ENCODE assay signal across 8 cellular contexts in genomic region chr9:97923529-97924108, GRCh38. TPM values are rescaled to one million over a fixed set of nuclear protein-coding genes. Genes with fewer than 3 reads are reported as not detected.
DNase-seq lines count a peak whose midpoint lies in the region; ATAC-seq and TF ChIP-seq lines count a peak whose summit lies in the region.

No MANE protein-coding gene starts in this region.

- H3K4me1 ChIP-seq in Panc1 (ENCODE audit: control insufficient read depth, insufficient read depth, low read length) (peaks cover 7% of the 10 kb centered on the region; the same call in 1 of the 2 replicates), neutrophil (ENCODE audit: control insufficient read depth in 1 of 2, insufficient read depth in 1 of 2, low read depth in 1 of 2, low read length in 1 of 2) (peaks cover 56% of the 10 kb centered on the region in 2 experiments), testis (peaks cover 9% of the 10 kb centered on the region)

- H3K4me3 Mint-ChIP-seq in activated T-helper 1 cell treated with anti-CD3 and anti-CD28 coated beads, Interleukin-12 subunit alpha, Interleukin-12 subunit beta, Interleukin-2, Interleukin-4 antibody, amounts not matched to agents 30 ng/mL and 10 ng/mL and 1 ng/mL, durations not matched to agents 14 hours and 24 hours and 36 hours: peak overlapping the region; percentile 96

- no peaks in the 10 kb centered on the region for H3K27me3 Mint-ChIP-seq in activated T-helper 1 cell treated with anti-CD3 and anti-CD28 coated beads, Interleukin-12 subunit alpha, Interleukin-12 subunit beta, Interleukin-2, Interleukin-4 antibody, amounts not matched to agents 30 ng/mL and 10 ng/mL and 1 ng/mL, durations not matched to agents 14 hours and 24 hours and 36 hours (ENCODE audit: insufficient read depth)

- no peak for TF ChIP-seq POLR2A in testis (IDR thresholded peaks at IDR 0.05)

- H3K4me3 ChIP-seq in AG10803 (ENCODE audit: low read length) (peak overlapping the region; percentile 44), Panc1 (ENCODE audit: low read depth in 2 of 2, low read length in 2 of 2) (peak overlapping the region; percentile 28 to 38), fibroblast of pulmonary artery (replicated peaks; ENCODE audit: low read depth, low read length) (peak overlapping the region; percentile 45), neutrophil (ENCODE audit: low read depth in 1 of 2, low read length in 1 of 2) (peak overlapping the region; percentile 77 to 79), testis (no peak overlapping the region)

- 0% methylated on average over 8 of the region's 8 CpGs for WGBS in testis, 2 donors

- ATAC-seq in GM18907 (IDR thresholded peaks at IDR 0.05; ENCODE audit: unreplicated experiment): peak; percentile 41
- ATAC-seq in Panc1: peak; percentile 64; the same call in 1 of the 2 replicates

- in situ Hi-C loops in Panc1 (cut with HindIII; ENCODE audit: low pct_unique_long_range_greater_than_20kb, low sequenced_read_pairs): no loop called here

- BruUV-seq in Panc1 (replicated peaks; lab: Mats Ljungman, UMichigan): no TSS peak

- intact Hi-C loops in Panc1 (cut with micrococcal nuclease; ENCODE audit: unreplicated experiment) (loop anchor here (2.0 to 10.0 kb wide), 2 partner anchors 31 to 111 kb away; no protein-coding TSS in a partner anchor), testis (cut with DNase I; ENCODE audit: low total_unique reads) (loop anchor here (10.0 kb wide), 1 partner anchor 111 kb away; no protein-coding TSS in a partner anchor)
- intact Hi-C loops in activated T-helper 1 cell treated with anti-CD3 and anti-CD28 coated beads, Interleukin-12 subunit alpha, Interleukin-12 subunit beta, Interleukin-2, Interleukin-4 antibody, amounts not matched to agents 30 ng/mL and 10 ng/mL and 1 ng/mL, durations not matched to agents 14 hours and 24 hours and 36 hours (cut with micrococcal nuclease): loop anchor here (1.0 to 10.0 kb wide), 10 partner anchors 31 to 509 kb away; partner anchors contain the start of genes ANP32B, TDRD7 and XPA

- no peaks in the 10 kb centered on the region for H3K36me3 ChIP-seq in Panc1 (ENCODE audit: control insufficient read depth, insufficient read depth, low read length)
- H3K36me3 ChIP-seq in neutrophil: no peaks in the 10 kb centered on the region
- no peaks in the 10 kb centered on the region for H3K36me3 ChIP-seq in testis (ENCODE audit: low read depth, missing control alignments)

- CTCF ChIA-PET in Panc1 (lab: Charles Lee): interaction anchor here (1.3 kb wide), 2 partner anchors 31 to 110 kb away, joined by 3 to 4 read pairs; no protein-coding TSS in a partner anchor

- H3K27ac ChIP-seq in Panc1 (ENCODE audit: low read length) (no peak overlapping the region), neutrophil (peak overlapping the region; percentile 99), testis (peak overlapping the region; percentile 1 to 21)

- peaks cover 56% of the 10 kb centered on the region for H3K4me1 Mint-ChIP-seq in activated T-helper 1 cell treated with anti-CD3 and anti-CD28 coated beads, Interleukin-12 subunit alpha, Interleukin-12 subunit beta, Interleukin-2, Interleukin-4 antibody, amounts not matched to agents 30 ng/mL and 10 ng/mL and 1 ng/mL, durations not matched to agents 14 hours and 24 hours and 36 hours (ENCODE audit: low read depth)

- peaks cover 4% of the 10 kb centered on the region for H3K36me3 Mint-ChIP-seq in activated T-helper 1 cell treated with anti-CD3 and anti-CD28 coated beads, Interleukin-12 subunit alpha, Interleukin-12 subunit beta, Interleukin-2, Interleukin-4 antibody, amounts not matched to agents 30 ng/mL and 10 ng/mL and 1 ng/mL, durations not matched to agents 14 hours and 24 hours and 36 hours (ENCODE audit: low read depth)

- POLR2A ChIA-PET in Panc1 (lab: Charles Lee): no interaction called here

- no peaks in the 10 kb centered on the region for H3K9me3 ChIP-seq in Panc1 (ENCODE audit: control insufficient read depth, insufficient read depth, low read depth, low read length)
- H3K9me3 ChIP-seq in neutrophil: no peaks in the 10 kb centered on the region
- no peaks in the 10 kb centered on the region for H3K9me3 ChIP-seq in testis

- TF ChIP-seq CTCF in AG10803 (conservative IDR thresholded peaks at IDR 0.05; ENCODE audit: low read length): peak; percentile 61
- TF ChIP-seq CTCF in Panc1 (IDR thresholded peaks at IDR 0.05): peak; percentile 83
- peak; percentile 58 for TF ChIP-seq CTCF in fibroblast of pulmonary artery (IDR thresholded peaks at IDR 0.05; ENCODE audit: low read length, missing control alignments)
- peak; percentile 80 for TF ChIP-seq CTCF in neutrophil (IDR thresholded peaks at IDR 0.05)
- TF ChIP-seq CTCF in testis (IDR thresholded peaks at IDR 0.05): peak; percentile 60 to 80 (median 70)

- DNase-seq in AG10803 (ENCODE audit: low read depth) (peak; percentile 77), Kasumi-1 (lab: John Stamatoyannopoulos, UW) (peak; percentile 87 to 92), Panc1 (ENCODE audit: low read depth, low spot score) (peak; percentile 64), fibroblast of pulmonary artery (ENCODE audit: low read depth) (peak; percentile 86), testis (peak; percentile 87)
- DNase-seq in activated T-helper 1 cell treated with anti-CD3 and anti-CD28 coated beads, Interleukin-12 subunit alpha, Interleukin-12 subunit beta, Interleukin-2, Interleukin-4 antibody, amounts not matched to agents 30 ng/mL and 10 ng/mL and 1 ng/mL, durations not matched to agents 14 hours and 24 hours and 36 hours (ENCODE audit: low spot score): peak; percentile 69

- H3K27ac Mint-ChIP-seq in activated T-helper 1 cell treated with anti-CD3 and anti-CD28 coated beads, Interleukin-12 subunit alpha, Interleukin-12 subunit beta, Interleukin-2, Interleukin-4 antibody, amounts not matched to agents 30 ng/mL and 10 ng/mL and 1 ng/mL, durations not matched to agents 14 hours and 24 hours and 36 hours: peak overlapping the region; percentile 99

- H3K27me3 ChIP-seq in Panc1 (ENCODE audit: control insufficient read depth, insufficient read depth, low read length): peaks cover 7% of the 10 kb centered on the region
- H3K27me3 ChIP-seq in neutrophil: no peaks in the 10 kb centered on the region
- no peaks in the 10 kb centered on the region for H3K27me3 ChIP-seq in testis

- no peaks in the 10 kb centered on the region for H3K9me3 Mint-ChIP-seq in activated T-helper 1 cell treated with anti-CD3 and anti-CD28 coated beads, Interleukin-12 subunit alpha, Interleukin-12 subunit beta, Interleukin-2, Interleukin-4 antibody, amounts not matched to agents 30 ng/mL and 10 ng/mL and 1 ng/mL, durations not matched to agents 14 hours and 24 hours and 36 hours

RNA-seq across cellular contexts. Expression of gene TRMO, which starts 1.3 kb away (rescaled TPM):
- total RNA-seq in Panc1 (2021; ENCODE audit: unreplicated experiment) (10.4 TPM), testis (10 to 100 TPM; 33.2 to 40.1 TPM)
- 6.4 TPM for polyA plus RNA-seq in Panc1 (2012; ENCODE audit: insufficient read length)
- total RNA-seq in activated T-helper 1 cell treated with anti-CD3 and anti-CD28 coated beads, Interleukin-12 subunit alpha, Interleukin-12 subunit beta, Interleukin-2, Interleukin-4 antibody, amounts not matched to agents 30 ng/mL and 10 ng/mL and 1 ng/mL, durations not matched to agents 14 hours and 24 hours and 36 hours: 13.1 and 14.5 TPM in 2 replicates
- 37.3 TPM for polyA plus RNA-seq in testis (ENCODE audit: insufficient read depth, low read depth, low replicate concordance)

RNA-seq across cellular contexts. Expression of gene HEMGN, which starts 14.4 kb away (rescaled TPM):
- total RNA-seq in Panc1 (2021; ENCODE audit: unreplicated experiment) (not detected), testis (10 to 100 TPM; 11.8 to 43.5 TPM)
- not detected for polyA plus RNA-seq in Panc1 (2012; ENCODE audit: insufficient read length)
- 0.24 and 0.31 TPM in 2 replicates for total RNA-seq in activated T-helper 1 cell treated with anti-CD3 and anti-CD28 coated beads, Interleukin-12 subunit alpha, Interleukin-12 subunit beta, Interleukin-2, Interleukin-4 antibody, amounts not matched to agents 30 ng/mL and 10 ng/mL and 1 ng/mL, durations not matched to agents 14 hours and 24 hours and 36 hours
- polyA plus RNA-seq in testis (ENCODE audit: insufficient read depth, low read depth, low replicate concordance): 22.2 TPM

RNA-seq across cellular contexts. Expression of gene ANP32B, which starts 59.5 kb away (rescaled TPM):
- 109 TPM for total RNA-seq in Panc1 (2021; ENCODE audit: unreplicated experiment)
- polyA plus RNA-seq in Panc1 (2012; ENCODE audit: insufficient read length): 115 TPM
- 305 and 313 TPM in 2 replicates for total RNA-seq in activated T-helper 1 cell treated with anti-CD3 and anti-CD28 coated beads, Interleukin-12 subunit alpha, Interleukin-12 subunit beta, Interleukin-2, Interleukin-4 antibody, amounts not matched to agents 30 ng/mL and 10 ng/mL and 1 ng/mL, durations not matched to agents 14 hours and 24 hours and 36 hours
- total RNA-seq in testis: 10 to 100 TPM; 33.8 to 54.3 TPM
- 89.6 TPM for polyA plus RNA-seq in testis (ENCODE audit: insufficient read depth, low read depth, low replicate concordance)

Comparison
In these comparisons a context has a peak if more than half of its experiments do, and no peak if none do; other contexts are left out.
1. H3K4me3 ChIP-seq: peak in AG10803 (single experiment), Panc1 (2 of 2), fibroblast of pulmonary artery (single experiment) and neutrophil (2 of 2); none in testis (0 of 2).
2. Peak in every context shown above with its lines, with median percentiles within 50 percentile points of each other: DNase-seq and CTCF ChIP-seq.